Comparison of ENCODE assay signal across 9 cellular contexts in the genomic region with DNA sequence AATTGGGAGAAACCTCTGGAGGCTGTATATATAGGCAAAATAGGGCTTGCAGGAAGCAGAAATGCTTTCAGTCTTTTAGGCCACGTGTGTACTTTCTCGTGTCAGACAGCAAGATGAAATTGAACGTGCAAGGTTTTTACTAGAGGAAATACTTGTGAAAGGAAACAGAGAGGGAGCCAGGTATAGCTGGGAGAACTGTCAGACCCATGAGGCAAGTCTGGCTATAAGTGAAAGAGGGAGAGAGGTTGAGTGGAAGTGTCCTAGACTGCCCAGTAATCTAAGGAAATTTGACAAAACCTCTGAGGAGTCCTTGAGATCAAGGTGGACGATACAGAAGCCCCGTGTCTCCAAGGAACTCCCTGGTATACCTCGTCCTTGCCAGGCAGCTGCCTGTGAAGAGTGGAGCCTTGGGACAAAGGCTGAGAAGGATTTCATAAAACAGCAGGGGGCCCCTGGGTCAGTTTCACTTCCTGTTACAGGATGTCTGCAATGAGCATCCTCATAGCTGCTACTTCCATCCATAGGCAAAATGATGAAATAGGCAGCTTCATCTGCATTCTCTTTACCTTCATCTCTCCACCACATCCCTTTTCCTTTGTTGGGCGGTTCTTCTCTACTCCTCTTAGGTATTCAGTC.
DNase-seq lines count a peak whose midpoint lies in the region; ATAC-seq and TF ChIP-seq lines count a peak whose summit lies in the region.
"Had no signal": no experiment of that assay in that cellular context is flagged by ENCODE, and none has a peak within 500 bp of the region (broad histone marks: within the 10 kb centered on the region; RNA-seq: fewer than 3 reads in every experiment).

No MANE protein-coding gene starts in this region.

- no peak for TF ChIP-seq POLR2A in prostate gland (IDR thresholded peaks at IDR 0.05)

- BruUV-seq in OCI-LY7 (replicated peaks; lab: Mats Ljungman, UMichigan) = no TSS peak

- CTCF ChIA-PET in OCI-LY7 (lab: Charles Lee; ENCODE audit: unreplicated experiment) = no interaction called here

- no peaks in the 10 kb centered on the region for H3K9me3 ChIP-seq in OCI-LY7 (ENCODE audit: low read length)
- H3K9me3 ChIP-seq in prostate gland = no peaks in the 10 kb centered on the region

- H3K4me3 ChIP-seq in OCI-LY7 (ENCODE audit: low read depth, low read length, poor library complexity, severe bottlenecking) (no peak overlapping the region), coronary artery (no peak overlapping the region), prostate gland (no peak overlapping the region)

- intact Hi-C loops in OCI-LY7 (cut with micrococcal nuclease; ENCODE audit: unreplicated experiment) (no loop called here), prostate gland (cut with DNase I) (no loop called here)

- H3K27ac ChIP-seq in OCI-LY7 (ENCODE audit: low read depth, low read length, poor library complexity, severe bottlenecking) (no peak overlapping the region), coronary artery (no peak overlapping the region), prostate gland (no peak overlapping the region)
- H3K27ac ChIP-seq: VCaP had no signal

- TF ChIP-seq CTCF in OCI-LY7 (conservative IDR thresholded peaks at IDR 0.05; ENCODE audit: low read length) (peak; percentile 38; the same call in 1 of the 2 replicates), coronary artery (IDR thresholded peaks at IDR 0.05) (no peak), prostate gland (IDR thresholded peaks at IDR 0.05) (no peak)

- no peaks in the 10 kb centered on the region for H3K9me2 ChIP-seq in OCI-LY7 (ENCODE audit: insufficient read depth, low read length)

- no peaks in the 10 kb centered on the region for H3K79me2 ChIP-seq in OCI-LY7 (ENCODE audit: insufficient read depth, low read depth, low read length)

- POLR2A ChIA-PET in OCI-LY7 (lab: Charles Lee) = interaction anchor here (0.7 to 1.2 kb wide), 4 partner anchors 10 to 39 kb away, joined by 3 to 4 read pairs (median 4); no protein-coding TSS in a partner anchor

- peak; percentile 2 for DNase-seq in AG08395 (ENCODE audit: low spot score)
- peak; percentile 70 for DNase-seq in OCI-LY7 (ENCODE audit: low spot score)
- no peak for DNase-seq in NCI-H2029 (lab: John Stamatoyannopoulos, UW)
- DNase-seq in coronary artery (ENCODE audit: low spot score) = no peak
- no peak for DNase-seq in prostate gland (ENCODE audit: low spot score)
- no peak for DNase-seq in anterior cingulate cortex (lab: John Stamatoyannopoulos, UW)

- H2AFZ ChIP-seq in OCI-LY7 (ENCODE audit: low read length) = no peak overlapping the region

- H3K4me2 ChIP-seq in OCI-LY7 (ENCODE audit: low read length) = peak overlapping the region; percentile 47

- H3K27me3 ChIP-seq in prostate gland (replicated peaks; ENCODE audit: insufficient read depth) = no peaks in the 10 kb centered on the region

- peak; percentile 75 for ATAC-seq in GM19035 (IDR thresholded peaks at IDR 0.05; ENCODE audit: unreplicated experiment)
- peak; percentile 78 for ATAC-seq in HG03095 (IDR thresholded peaks at IDR 0.05; ENCODE audit: unreplicated experiment)

- no peaks in the 10 kb centered on the region for H4K20me1 ChIP-seq in OCI-LY7 (ENCODE audit: insufficient read depth, low read length)

- H3K4me1 ChIP-seq in OCI-LY7 (ENCODE audit: insufficient read depth, low read length, poor library complexity, severe bottlenecking) (peaks cover 13% of the 10 kb centered on the region), prostate gland (replicated peaks) (no peaks in the 10 kb centered on the region)

- 60% methylated on average over 7 of the region's 7 CpGs for WGBS in prostate gland

- no peaks in the 10 kb centered on the region for H3K36me3 ChIP-seq in OCI-LY7 (ENCODE audit: insufficient read depth, low read length)
- H3K36me3 ChIP-seq in prostate gland = no peaks in the 10 kb centered on the region

Comparison
In these comparisons a context has a peak if more than half of its experiments do, and no peak if none do; other contexts are left out.
1. DNase-seq: peak in AG08395 (single experiment) and OCI-LY7 (single experiment); none in NCI-H2029 (single experiment), coronary artery (single experiment), prostate gland (single experiment) and anterior cingulate cortex (0 of 58).